ENCODE assay signal across 19 cellular contexts in genomic region chr7:106037489-106038176, GRCh38.
"Had no signal": no experiment of that assay in that cellular context is flagged by ENCODE, and none has a peak within 500 bp of the region (broad histone marks: within the 10 kb centered on the region; RNA-seq: fewer than 3 reads in every experiment).

No MANE protein-coding gene starts in this region.

- H3K36me3 ChIP-seq: esophagus squamous epithelium, thoracic aorta, transverse colon had no signal

- H2AFZ ChIP-seq: hepatocyte, parathyroid adenoma had no signal

- H3K9me3 ChIP-seq: esophagus squamous epithelium, psoas muscle, thoracic aorta, transverse colon had no signal

- H3K4me1 ChIP-seq: parathyroid adenoma had no signal

- H3K27ac Mint-ChIP-seq: dendritic cell treated with granulocyte-macrophage colony-stimulating factor and Interleukin-4, amounts not matched to agents 40 ng/mL and 50 ng/mL, for 4 days; nephron progenitor cell; stimulated activated naive CD8-positive, alpha-beta T cell treated with anti-CD3 and anti-CD28 coated beads, Interleukin-15, Interleukin-2, amounts not matched to agents 100 ng/mL and 50 ng/mL, for 24 hours had no signal

- H3K27me3 ChIP-seq: esophagus squamous epithelium, hepatocyte, transverse colon had no signal

- H3K4me3 ChIP-seq: esophagus squamous epithelium, hepatocyte, psoas muscle, thoracic aorta, transverse colon had no signal

- H3K27me3 Mint-ChIP-seq: stimulated activated naive CD8-positive, alpha-beta T cell treated with anti-CD3 and anti-CD28 coated beads, Interleukin-15, Interleukin-2, amounts not matched to agents 100 ng/mL and 50 ng/mL, for 24 hours had no signal

- H3K36me3 Mint-ChIP-seq: naive thymus-derived CD4-positive, alpha-beta T cell had no signal

- DNase-seq: cerebellar nuclear complex; esophagus squamous epithelium; foreskin fibroblast; kidney; left cardiac atrium; mesendoderm; naive thymus-derived CD4-positive, alpha-beta T cell; nephron progenitor cell; psoas muscle; retina; small intestine; stimulated activated CD4-positive, alpha-beta T cell treated with anti-CD3 and anti-CD28 coated beads, Interleukin-12 subunit alpha, Interleukin-12 subunit beta, amount 100 ng/mL, for 4 hours; transverse colon had no signal

- ATAC-seq: left cardiac atrium; naive thymus-derived CD4-positive, alpha-beta T cell had no signal

- FAIRE-seq: colon, kidney, small intestine had no signal

- H3K4me3 Mint-ChIP-seq: dendritic cell treated with granulocyte-macrophage colony-stimulating factor and Interleukin-4, amounts not matched to agents 40 ng/mL and 50 ng/mL, for 4 days; naive thymus-derived CD4-positive, alpha-beta T cell; nephron progenitor cell; stimulated activated naive CD8-positive, alpha-beta T cell treated with anti-CD3 and anti-CD28 coated beads, Interleukin-15, Interleukin-2, amounts not matched to agents 100 ng/mL and 50 ng/mL, for 24 hours had no signal

- H3K79me2 ChIP-seq: hepatocyte, parathyroid adenoma had no signal

- H3K27ac ChIP-seq: esophagus squamous epithelium, hepatocyte, parathyroid adenoma, psoas muscle, thoracic aorta, transverse colon had no signal

- H3K9me3 Mint-ChIP-seq: dendritic cell treated with granulocyte-macrophage colony-stimulating factor and Interleukin-4, amounts not matched to agents 40 ng/mL and 50 ng/mL, for 4 days; nephron progenitor cell; stimulated activated naive CD8-positive, alpha-beta T cell treated with anti-CD3 and anti-CD28 coated beads, Interleukin-15, Interleukin-2, amounts not matched to agents 100 ng/mL and 50 ng/mL, for 24 hours had no signal

- H3K4me2 ChIP-seq: hepatocyte had no signal

- H3K9ac ChIP-seq: parathyroid adenoma had no signal
